In the genomic region with DNA sequence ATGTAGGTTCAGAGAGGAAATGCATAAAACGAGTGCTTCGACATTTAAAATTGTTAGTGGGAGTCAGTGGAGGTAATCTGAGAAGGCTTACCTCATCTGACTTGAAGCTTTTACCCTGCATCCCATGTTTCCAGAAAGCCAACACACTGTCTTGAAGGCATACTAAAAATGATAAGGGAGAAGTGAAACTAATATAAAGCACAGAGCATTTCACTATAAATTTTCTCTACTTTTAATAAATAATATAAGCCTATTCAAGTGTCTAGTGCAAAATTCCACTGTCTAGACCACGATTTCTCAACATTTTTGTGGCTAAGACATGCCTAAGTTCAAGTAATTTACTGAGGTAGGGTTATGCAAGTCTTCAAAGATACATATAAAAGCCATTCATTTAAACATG, we compare ENCODE assay signal across 1 cellular context.
TF ChIP-seq lines count a peak whose summit lies in the region.

No MANE protein-coding gene starts in this region.

TF ChIP-seq in IMR-90, 13 proteins besides CTCF, POLR2A, EP300 and RAD21:
- TF ChIP-seq CEBPB (IDR thresholded peaks at IDR 0.05; ENCODE audit: low read depth, low read length): peak; percentile 76; the same call in 1 of the 2 replicates
- TF ChIP-seq, protein P1, sequence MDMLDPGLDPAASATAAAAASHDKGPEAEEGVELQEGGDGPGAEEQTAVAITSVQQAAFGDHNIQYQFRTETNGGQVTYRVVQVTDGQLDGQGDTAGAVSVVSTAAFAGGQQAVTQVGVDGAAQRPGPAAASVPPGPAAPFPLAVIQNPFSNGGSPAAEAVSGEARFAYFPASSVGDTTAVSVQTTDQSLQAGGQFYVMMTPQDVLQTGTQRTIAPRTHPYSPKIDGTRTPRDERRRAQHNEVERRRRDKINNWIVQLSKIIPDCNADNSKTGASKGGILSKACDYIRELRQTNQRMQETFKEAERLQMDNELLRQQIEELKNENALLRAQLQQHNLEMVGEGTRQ (IDR thresholded peaks at IDR 0.05; ENCODE audit: low read depth, low read length): no peak
